22 cellular contexts compared by ENCODE assay signal in genomic region chr13:111957913-111958450, GRCh38.
"Had no signal": no experiment of that assay in that cellular context is flagged by ENCODE, and none has a peak within 500 bp of the region (broad histone marks: within the 10 kb centered on the region; RNA-seq: fewer than 3 reads in every experiment).

No MANE protein-coding gene starts in this region.

- H3K27me3 Mint-ChIP-seq: dendritic cell treated with granulocyte-macrophage colony-stimulating factor and Interleukin-4, amounts not matched to agents 40 ng/mL and 50 ng/mL, for 4 days; naive thymus-derived CD8-positive, alpha-beta T cell; stimulated activated naive B cell treated with anti-CD40 and anti-IgM and Interleukin-4, amounts not matched to agents 10 μg/mL and 1 μg/mL and 100 μg/mL, for 72 hours; stimulated activated naive CD8-positive, alpha-beta T cell treated with anti-CD3 and anti-CD28 coated beads, Interleukin-15, Interleukin-2, amounts not matched to agents 100 ng/mL and 50 ng/mL, for 24 hours had no signal

- H3K36me3 Mint-ChIP-seq: immature natural killer cell; naive thymus-derived CD8-positive, alpha-beta T cell; stimulated activated naive B cell treated with anti-CD40 and anti-IgM and Interleukin-4, amounts not matched to agents 10 μg/mL and 1 μg/mL and 100 μg/mL, for 72 hours had no signal

- H3K4me1 Mint-ChIP-seq: immature natural killer cell; naive thymus-derived CD8-positive, alpha-beta T cell; stimulated activated naive B cell treated with anti-CD40 and anti-IgM and Interleukin-4, amounts not matched to agents 10 μg/mL and 1 μg/mL and 100 μg/mL, for 72 hours had no signal

- H3K4me3 ChIP-seq: esophagus muscularis mucosa, ovary, psoas muscle, skin epidermis, suprapubic skin, transverse colon, upper lobe of right lung, uterus had no signal

- H3K27ac Mint-ChIP-seq: dendritic cell treated with granulocyte-macrophage colony-stimulating factor and Interleukin-4, amounts not matched to agents 40 ng/mL and 50 ng/mL, for 4 days; immature natural killer cell; naive thymus-derived CD8-positive, alpha-beta T cell; nephron progenitor cell; stimulated activated naive B cell treated with anti-CD40 and anti-IgM and Interleukin-4, amounts not matched to agents 10 μg/mL and 1 μg/mL and 100 μg/mL, for 72 hours; stimulated activated naive CD8-positive, alpha-beta T cell treated with anti-CD3 and anti-CD28 coated beads, Interleukin-15, Interleukin-2, amounts not matched to agents 100 ng/mL and 50 ng/mL, for 24 hours had no signal

- H3K9me3 Mint-ChIP-seq: immature natural killer cell; nephron progenitor cell; stimulated activated naive CD8-positive, alpha-beta T cell treated with anti-CD3 and anti-CD28 coated beads, Interleukin-15, Interleukin-2, amounts not matched to agents 100 ng/mL and 50 ng/mL, for 24 hours had no signal

- ATAC-seq: naive thymus-derived CD8-positive, alpha-beta T cell; psoas muscle; right cardiac atrium; stimulated activated naive B cell treated with anti-CD40 and anti-IgM and Interleukin-4, amounts not matched to agents 10 μg/mL and 1 μg/mL and 100 μg/mL, for 72 hours; upper lobe of right lung had no signal

- H3K4me1 ChIP-seq: esophagus muscularis mucosa, psoas muscle, suprapubic skin, transverse colon, upper lobe of right lung, uterus had no signal

- H3K36me3 ChIP-seq: esophagus muscularis mucosa, ovary, suprapubic skin, transverse colon, upper lobe of right lung, uterus had no signal

- DNase-seq: cerebellar nuclear complex; effector CD8-positive, alpha-beta T cell; hypothalamus; immature natural killer cell; mesenchymal stem cell; naive thymus-derived CD8-positive, alpha-beta T cell; nephron progenitor cell; occipital lobe; ovary; psoas muscle; right cardiac atrium; stimulated activated CD4-positive, alpha-beta T cell treated with anti-CD3 and anti-CD28 coated beads, Interleukin-15, amount 100 ng/mL, for 24 hours; stimulated activated CD4-positive, alpha-beta T cell treated with anti-CD3 and anti-CD28 coated beads, Interleukin-2, amount 100 ng/mL, for 48 hours; stimulated activated naive B cell treated with anti-CD40 and anti-IgM and Interleukin-4, amounts not matched to agents 10 μg/mL and 1 μg/mL and 100 μg/mL, for 72 hours; transverse colon; upper lobe of right lung; uterus had no signal

- H3K9me3 ChIP-seq: esophagus muscularis mucosa, ovary, psoas muscle, suprapubic skin, transverse colon, upper lobe of right lung, uterus had no signal

- H3K27ac ChIP-seq: esophagus muscularis mucosa, ovary, psoas muscle, skin epidermis, suprapubic skin, transverse colon, upper lobe of right lung, uterus had no signal

- H3K27me3 ChIP-seq: ovary, transverse colon, uterus had no signal

- H3K4me3 Mint-ChIP-seq: dendritic cell treated with granulocyte-macrophage colony-stimulating factor and Interleukin-4, amounts not matched to agents 40 ng/mL and 50 ng/mL, for 4 days; immature natural killer cell; naive thymus-derived CD8-positive, alpha-beta T cell; nephron progenitor cell; stimulated activated naive B cell treated with anti-CD40 and anti-IgM and Interleukin-4, amounts not matched to agents 10 μg/mL and 1 μg/mL and 100 μg/mL, for 72 hours; stimulated activated naive CD8-positive, alpha-beta T cell treated with anti-CD3 and anti-CD28 coated beads, Interleukin-15, Interleukin-2, amounts not matched to agents 100 ng/mL and 50 ng/mL, for 24 hours had no signal
